32 cellular contexts compared by ENCODE assay signal in the genomic region with DNA sequence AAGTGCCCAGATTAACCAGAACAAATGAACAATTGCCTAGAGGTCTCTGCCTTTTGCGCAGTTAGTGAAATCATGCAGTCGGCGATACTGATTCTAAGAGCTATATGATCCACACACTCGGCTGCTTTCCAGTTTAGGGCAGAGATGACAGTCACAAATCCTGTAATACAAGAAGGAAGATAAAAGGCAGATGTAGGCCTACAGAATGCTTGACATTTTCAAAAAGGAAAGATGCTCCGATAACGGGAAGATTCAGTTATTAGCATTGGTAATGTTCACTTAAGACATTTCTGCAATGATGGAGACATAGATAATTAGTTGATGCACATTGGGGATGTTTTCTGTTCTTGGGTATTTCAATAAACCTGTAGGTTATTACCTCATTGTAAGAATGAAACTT. TPM values are rescaled to one million over a fixed set of nuclear protein-coding genes. Genes with fewer than 3 reads are reported as not detected.
"Had no signal": no experiment of that assay in that cellular context is flagged by ENCODE, and none has a peak within 500 bp of the region (broad histone marks: within the 10 kb centered on the region; RNA-seq: fewer than 3 reads in every experiment).

No MANE protein-coding gene starts in this region.

- H3K79me2 ChIP-seq: hepatocyte had no signal

- H3K4me3 ChIP-seq: colonic mucosa, coronary artery, dorsolateral prefrontal cortex, esophagus muscularis mucosa, esophagus squamous epithelium, gastrocnemius medialis, gastroesophageal sphincter, heart left ventricle, heart right ventricle, hepatocyte had no signal

- H3K27me3 ChIP-seq: colonic mucosa, dorsolateral prefrontal cortex, esophagus muscularis mucosa, esophagus squamous epithelium, foreskin keratinocyte, gastrocnemius medialis, gastroesophageal sphincter, heart left ventricle, heart right ventricle, hepatocyte had no signal

- H3K27ac ChIP-seq: colonic mucosa, coronary artery, dorsolateral prefrontal cortex, epithelial cell of prostate, esophagus muscularis mucosa, esophagus squamous epithelium, foreskin keratinocyte, gastrocnemius medialis, gastroesophageal sphincter, heart left ventricle, heart right ventricle, hepatocyte had no signal

- H3K9me3 Mint-ChIP-seq: dendritic cell treated with granulocyte-macrophage colony-stimulating factor and Interleukin-4, amounts not matched to agents 40 ng/mL and 50 ng/mL, for 4 days; effector memory CD8-positive, alpha-beta T cell; endodermal cell had no signal

- H3K27ac Mint-ChIP-seq: dendritic cell treated with granulocyte-macrophage colony-stimulating factor and Interleukin-4, amounts not matched to agents 40 ng/mL and 50 ng/mL, for 4 days; effector memory CD8-positive, alpha-beta T cell; endodermal cell had no signal

- H3K4me1 ChIP-seq: colonic mucosa, esophagus muscularis mucosa, esophagus squamous epithelium, foreskin keratinocyte, gastrocnemius medialis, gastroesophageal sphincter, heart left ventricle, heart right ventricle had no signal

- H3K27me3 Mint-ChIP-seq: dendritic cell treated with granulocyte-macrophage colony-stimulating factor and Interleukin-4, amounts not matched to agents 40 ng/mL and 50 ng/mL, for 4 days had no signal

- H3K9me3 ChIP-seq: colonic mucosa, esophagus muscularis mucosa, esophagus squamous epithelium, gastrocnemius medialis, gastroesophageal sphincter, heart left ventricle, heart right ventricle had no signal

- H3K36me3 ChIP-seq: colonic mucosa, esophagus muscularis mucosa, esophagus squamous epithelium, gastrocnemius medialis, gastroesophageal sphincter, heart left ventricle, heart right ventricle had no signal

- ATAC-seq: effector memory CD8-positive, alpha-beta T cell; esophagus mucosa; foreskin keratinocyte; gastrocnemius medialis; gastroesophageal sphincter; heart left ventricle; heart right ventricle had no signal

- H3K4me2 ChIP-seq: hepatocyte had no signal

- H3K4me1 Mint-ChIP-seq: endodermal cell had no signal

- DNase-seq: colonic mucosa; cortex of kidney; dermis blood vessel endothelial cell; dorsolateral prefrontal cortex; effector CD4-positive, alpha-beta T cell; effector CD8-positive, alpha-beta T cell; effector memory CD4-positive, alpha-beta T cell; effector memory CD8-positive, alpha-beta T cell; endodermal cell; erythroblast; esophagus squamous epithelium; foreskin fibroblast; foreskin keratinocyte; foreskin melanocyte; gastrocnemius medialis; glutamatergic neuron; head of caudate nucleus; heart left ventricle; heart right ventricle had no signal

- H3K4me3 Mint-ChIP-seq: dendritic cell treated with granulocyte-macrophage colony-stimulating factor and Interleukin-4, amounts not matched to agents 40 ng/mL and 50 ng/mL, for 4 days; effector memory CD8-positive, alpha-beta T cell; endodermal cell had no signal

- H2AFZ ChIP-seq: hepatocyte had no signal

RNA-seq across cellular contexts. Expression of gene NYAP2, which starts 19.5 kb away (rescaled TPM):
- total RNA-seq: dermis blood vessel endothelial cell, dermis microvascular lymphatic vessel endothelial cell, endodermal cell, endothelial cell of umbilical vein, epithelial cell of proximal tubule, fibroblast of lung, fibroblast of villous mesenchyme, foreskin keratinocyte, glomerular endothelial cell, heart left ventricle had no signal
- polyA plus RNA-seq: endothelial cell of umbilical vein, fibroblast of lung, foreskin keratinocyte, heart left ventricle, heart right ventricle had no signal
